In genomic region chr7:17986826-17987225, GRCh38 we compare ENCODE assay signal across 18 cellular contexts. TPM values are rescaled to one million over a fixed set of nuclear protein-coding genes. Genes with fewer than 3 reads are reported as not detected.
DNase-seq lines count a peak whose midpoint lies in the region; ATAC-seq and TF ChIP-seq lines count a peak whose summit lies in the region.
"Had no signal": no experiment of that assay in that cellular context is flagged by ENCODE, and none has a peak within 500 bp of the region (broad histone marks: within the 10 kb centered on the region; RNA-seq: fewer than 3 reads in every experiment).

No MANE protein-coding gene starts in this region.

- H4K5ac ChIP-seq in IMR-90 (ENCODE audit: low read depth, low read length), result no peak overlapping the region

- no peak overlapping the region for H3K9ac ChIP-seq in IMR-90 (ENCODE audit: low read depth, low read length)

- H3K27me3 Mint-ChIP-seq in T-cell, result peaks cover 0 to 3% of the 10 kb centered on the region in 2 donors

- no peaks in the 10 kb centered on the region for H4K20me1 ChIP-seq in IMR-90 (ENCODE audit: insufficient read depth, low read length)

- H3K18ac ChIP-seq in IMR-90 (ENCODE audit: low read depth, low read length), result no peak overlapping the region

- WGBS in IMR-90 (ENCODE audit: extremely low coverage in 2 of 2, insufficient read length in 1 of 2), 2 experiments, result no CpG with 5 or more reads among the region's 2 CpGs

- no peak overlapping the region for H3K27ac Mint-ChIP-seq in T-cell
- H3K27ac Mint-ChIP-seq: activated B cell treated with CpG ODN at 0.5 μM for 24 hours had no signal

- H3K9me3 ChIP-seq in AG04450 (ENCODE audit: control insufficient read depth, insufficient read depth, low read length) (no peaks in the 10 kb centered on the region), IMR-90 (ENCODE audit: control insufficient read depth, insufficient read depth, low read length) (no peaks in the 10 kb centered on the region), left lung (no peaks in the 10 kb centered on the region)
- H3K9me3 ChIP-seq: HAP-1, prostate gland had no signal

- ATAC-seq in IMR-90 (ENCODE audit: low read depth) (peak; percentile 88), left lung (peak; percentile 72), T-cell (replicated peaks in 1 of 4) (no peak), HG03135 (IDR thresholded peaks at IDR 0.05; ENCODE audit: unreplicated experiment) (no peak)

- no peak overlapping the region for H3K14ac ChIP-seq in IMR-90 (replicated peaks; ENCODE audit: low read depth, low read length)

- no peak overlapping the region for H2BK5ac ChIP-seq in IMR-90 (ENCODE audit: low read depth, low read length, poor library complexity, severe bottlenecking)

- no TSS peak for BruUV-seq in IMR-90 (replicated peaks; lab: Mats Ljungman, UMichigan)

- H3K4me3 ChIP-seq in AG04450 (ENCODE audit: low read depth, low read length), result no peak overlapping the region
- no peak overlapping the region for H3K4me3 ChIP-seq in IMR-90 (ENCODE audit: insufficient read depth, low read depth, low read length)
- H3K4me3 ChIP-seq in left lung, result no peak overlapping the region
- H3K4me3 ChIP-seq: HAP-1, prostate gland had no signal

- in situ Hi-C loops in IMR-90 (cut with MboI; ENCODE audit: low sequenced_read_pairs), result no loop called here

- no peak overlapping the region for H4K91ac ChIP-seq in IMR-90 (ENCODE audit: insufficient read depth, low read depth, low read length)

- no peak overlapping the region for H3K4ac ChIP-seq in IMR-90 (ENCODE audit: low read depth, low read length)

- H3K56ac ChIP-seq in IMR-90 (ENCODE audit: extremely low read depth, insufficient read depth, low read length), result no peak overlapping the region

- no peaks in the 10 kb centered on the region for H3K79me1 ChIP-seq in IMR-90 (ENCODE audit: low read depth in 1 of 2, low read length in 2 of 2)

- H2AFZ ChIP-seq in IMR-90 (replicated peaks; ENCODE audit: low read length, poor library complexity), result no peak overlapping the region

- dilution Hi-C loops in IMR-90 (cut with HindIII; ENCODE audit: low sequenced_read_pairs, unreplicated experiment), result no loop called here

- no peak overlapping the region for H2AK9ac ChIP-seq in IMR-90 (replicated peaks; ENCODE audit: low read depth, low read length, poor library complexity)

- no peak for TF ChIP-seq RAD21 in IMR-90 (IDR thresholded peaks at IDR 0.05; ENCODE audit: low read length)

- TF ChIP-seq CTCF in AG04450 (IDR thresholded peaks at IDR 0.05; ENCODE audit: low read depth, low read length) (no peak), IMR-90 (conservative IDR thresholded peaks at IDR 0.05; ENCODE audit: low read depth, low read length) (no peak), left lung (IDR thresholded peaks at IDR 0.05) (no peak)

- H3K4me3 Mint-ChIP-seq in T-cell, result no peak overlapping the region
- H3K4me3 Mint-ChIP-seq: activated B cell treated with CpG ODN at 0.5 μM for 24 hours had no signal

- DNase-seq in AG04450 (ENCODE audit: low read depth, low spot score) (peak; percentile 63), IMR-90 (peak; percentile 88), dedifferentiated amniotic fluid mesenchymal stem cell (ENCODE audit: extremely low spot score) (peak; percentile 86), left lung (no peak), T-cell (no peak), activated gamma-delta T cell treated with Interleukin-2 at 50 U/mL for 16 hours (no peak), NCI-H2081 treated with DMSO at 0.1 percent for 48 hours (lab: John Stamatoyannopoulos, UW) (no peak)
- DNase-seq: activated B cell treated with CpG ODN at 0.5 μM for 24 hours, caudate nucleus, mammary epithelial cell, MM.1S, NCI-H446, SHP77 had no signal

- H3K27ac ChIP-seq in AG04450 (ENCODE audit: low read depth, low read length) (no peak overlapping the region), IMR-90 (ENCODE audit: insufficient read depth, low read length) (no peak overlapping the region), left lung (peak overlapping the region; percentile 46 to 61)
- H3K27ac ChIP-seq: prostate gland had no signal

- intact Hi-C loops in IMR-90 (cut with micrococcal nuclease), result no loop called here
- intact Hi-C loops in left lung (cut with DNase I), result no loop called here

- H2BK15ac ChIP-seq in IMR-90 (ENCODE audit: low read depth, low read length), result no peak overlapping the region

- peak overlapping the region; percentile 58; the same call in 1 of the 2 replicates for H2BK20ac ChIP-seq in IMR-90 (ENCODE audit: low read depth, low read length)

- H3K9me1 ChIP-seq in IMR-90 (ENCODE audit: insufficient read depth, low read length), result peaks cover 3% of the 10 kb centered on the region; the same call in 1 of the 2 replicates

- H3K27me3 ChIP-seq in AG04450 (ENCODE audit: control insufficient read depth, insufficient read depth, low read length), result no peaks in the 10 kb centered on the region
- H3K27me3 ChIP-seq in IMR-90 (ENCODE audit: control insufficient read depth, insufficient read depth, low read length), result no peaks in the 10 kb centered on the region
- H3K27me3 ChIP-seq in left lung, result no peaks in the 10 kb centered on the region

- H3K36me3 Mint-ChIP-seq in T-cell, result no peaks in the 10 kb centered on the region

- TF ChIP-seq POLR2A in IMR-90 (IDR thresholded peaks at IDR 0.05; ENCODE audit: low read depth, low read length), result no peak

- peak overlapping the region; percentile 63; the same call in 1 of the 2 replicates for H3K4me2 ChIP-seq in IMR-90 (ENCODE audit: low read depth, low read length)

- H4K8ac ChIP-seq in IMR-90 (ENCODE audit: low read depth in 2 of 2, low read length in 2 of 2), result no peak overlapping the region

- CTCF ChIA-PET in AG04450 (lab: Charles Lee), result interaction anchor here (0.8 to 1.0 kb wide), 2 partner anchors 17 to 216 kb away, joined by 3 read pairs; no protein-coding TSS in a partner anchor
- CTCF ChIA-PET in IMR-90 (lab: Yijun Ruan, JAX), result no interaction called here
- CTCF ChIA-PET in T-cell (lab: Charles Lee), result interaction anchor here in 1 of 2 donors (0.7 kb wide), 1 partner anchor 377 kb away, joined by 3 read pairs; no protein-coding TSS in a partner anchor

- H3K4me1 ChIP-seq in IMR-90 (ENCODE audit: control insufficient read depth, insufficient read depth, low read length) (peaks cover 2% of the 10 kb centered on the region; the same call in 1 of the 2 replicates), left lung (peaks cover 0 to 7% of the 10 kb centered on the region in 2 donors)
- H3K4me1 ChIP-seq: HAP-1, prostate gland had no signal

- H2AK5ac ChIP-seq in IMR-90 (ENCODE audit: low read depth, low read length), result no peak overlapping the region

- peak overlapping the region; percentile 41; the same call in 1 of the 2 replicates for H2BK120ac ChIP-seq in IMR-90 (ENCODE audit: low read depth, low read length)

- H3K9me3 Mint-ChIP-seq in T-cell, result no peaks in the 10 kb centered on the region

- no peaks in the 10 kb centered on the region for H3K36me3 ChIP-seq in IMR-90 (ENCODE audit: control insufficient read depth, insufficient read depth, low read length)
- H3K36me3 ChIP-seq in left lung, result no peaks in the 10 kb centered on the region
- H3K36me3 ChIP-seq: HAP-1, prostate gland had no signal

- no peak overlapping the region for H3K23ac ChIP-seq in IMR-90 (ENCODE audit: low read depth, low read length)

- H3K4me1 Mint-ChIP-seq in T-cell, result no peaks in the 10 kb centered on the region

- POLR2A ChIA-PET in AG04450 (lab: Yijun Ruan, JAX), result no interaction called here
- POLR2A ChIA-PET in IMR-90 (lab: Charles Lee; ENCODE audit: unreplicated experiment), result no interaction called here
- POLR2A ChIA-PET in T-cell (lab: Charles Lee), result no interaction called here

TF ChIP-seq in IMR-90, 13 proteins besides CTCF, POLR2A, EP300 and RAD21:
- TF ChIP-seq FOS (IDR thresholded peaks at IDR 0.05; ENCODE audit: low read depth, low read length), result peak; percentile 20; the same call in 1 of the 2 replicates
- no peak for TF ChIP-seq RCOR1 (IDR thresholded peaks at IDR 0.05; ENCODE audit: insufficient replicate concordance, low read length)
- TF ChIP-seq NFE2L2 (IDR thresholded peaks at IDR 0.05; ENCODE audit: low read depth, low read length), result no peak

RNA-seq across cellular contexts. Expression of gene PRPS1L1, which starts 40.8 kb away (rescaled TPM):
- polyA plus RNA-seq in AG04450 (2011; rRNA removed), result not detected in 2 replicates
- not detected in 2 replicates for polyA minus RNA-seq in AG04450 (2011; rRNA and poly(A)+ RNA removed)
- not detected in 2 replicates for total RNA-seq in IMR-90 (2012; rRNA removed)
- not detected in 2 replicates for polyA plus RNA-seq in IMR-90 (2012; rRNA removed)
- not detected in 2 replicates for polyA plus RNA-seq in IMR-90 (2012; cell fraction: cytosol; rRNA removed)
- polyA plus RNA-seq in IMR-90 (2012; cell fraction: nucleus; rRNA removed; ENCODE audit: low replicate concordance), result not detected in 2 replicates
- not detected for total RNA-seq in left lung
- total RNA-seq in T-cell, result not detected
- total RNA-seq: activated B cell treated with CpG ODN at 0.5 μM for 24 hours, frontal cortex, mammary epithelial cell had no signal
- polyA plus RNA-seq: mammary epithelial cell, thymus had no signal

RNA-seq across cellular contexts. Expression of gene SNX13, which starts 46.5 kb away (rescaled TPM):
- 18.5 and 28.3 TPM in 2 replicates for polyA plus RNA-seq in AG04450 (2011; rRNA removed)
- polyA minus RNA-seq in AG04450 (2011; rRNA and poly(A)+ RNA removed), result 13.2 and 28.6 TPM in 2 replicates
- total RNA-seq in IMR-90 (2012; rRNA removed), result 24.9 and 40.8 TPM in 2 replicates
- polyA plus RNA-seq in IMR-90 (2012; rRNA removed), result 6.7 and 9.0 TPM in 2 replicates
- polyA plus RNA-seq in IMR-90 (2012; cell fraction: cytosol; rRNA removed), result 0.88 and 3.8 TPM in 2 replicates
- polyA plus RNA-seq in IMR-90 (2012; cell fraction: nucleus; rRNA removed; ENCODE audit: low replicate concordance), result 2.5 and 11.4 TPM in 2 replicates
- total RNA-seq in left lung, result 10 to 100 TPM; 49.4 to 51.4 TPM
- total RNA-seq in T-cell, result 10 to 100 TPM; 29.4 to 34.1 (median 33.1) TPM

Comparison
In these comparisons a context has a peak if more than half of its experiments do, and no peak if none do; other contexts are left out.
1. DNase-seq: peak in AG04450 (single experiment), IMR-90 (single experiment) and dedifferentiated amniotic fluid mesenchymal stem cell (single experiment); none in left lung (0 of 2), T-cell (0 of 34), activated gamma-delta T cell treated with Interleukin-2 at 50 U/mL for 16 hours (single experiment) and NCI-H2081 treated with DMSO at 0.1 percent for 48 hours (single experiment).
2. H3K27ac ChIP-seq: peak in left lung (2 of 2); none in AG04450 (single experiment) and IMR-90 (single experiment).
3. ATAC-seq: peak in IMR-90 (single experiment) and left lung (single experiment); none in T-cell (0 of 4) and HG03135 (single experiment).